ENCODE assay signal across 8 cellular contexts in genomic region chr13:77329133-77330008, GRCh38. TPM values are rescaled to one million over a fixed set of nuclear protein-coding genes. Genes with fewer than 3 reads are reported as not detected.
DNase-seq lines count a peak whose midpoint lies in the region; TF ChIP-seq lines count a peak whose summit lies in the region.

No MANE protein-coding gene starts in this region.

- H3K9me3 Mint-ChIP-seq in activated naive CD4-positive, alpha-beta T cell treated with anti-CD3 and anti-CD28 coated beads for 36 hours = no peaks in the 10 kb centered on the region

- no peak for TF ChIP-seq CTCF in HFF-Myc (IDR thresholded peaks at IDR 0.05; ENCODE audit: low read depth, low read length, missing control alignments)

- H3K27ac Mint-ChIP-seq in activated naive CD4-positive, alpha-beta T cell treated with anti-CD3 and anti-CD28 coated beads for 36 hours = peak overlapping the region; percentile 98

- DNase-seq in GM04503 (ENCODE audit: low read depth) (peak; percentile 85), HFF-Myc (ENCODE audit: extremely low read depth, low read depth) (peak; percentile 94), MV-4-11 (lab: John Stamatoyannopoulos, UW) (peak; percentile 99), SJSA1 (ENCODE audit: low read depth in 1 of 2, low spot score in 2 of 2) (peak; percentile 83 to 86), globus pallidus (ENCODE audit: low spot score) (peak; percentile 94), non-pigmented ciliary epithelial cell (ENCODE audit: low read depth) (peak; percentile 91), superior temporal gyrus (ENCODE audit: extremely low spot score) (peak; percentile 98)
- peak; percentile 96 for DNase-seq in activated naive CD4-positive, alpha-beta T cell treated with anti-CD3 and anti-CD28 coated beads for 36 hours

- intact Hi-C loops in activated naive CD4-positive, alpha-beta T cell treated with anti-CD3 and anti-CD28 coated beads for 36 hours (cut with micrococcal nuclease) = loop anchor here (1.0 to 10.0 kb wide), 10 partner anchors 16 to 2005 kb away; partner anchors contain the start of gene FBXL3

- H3K36me3 Mint-ChIP-seq in activated naive CD4-positive, alpha-beta T cell treated with anti-CD3 and anti-CD28 coated beads for 36 hours (ENCODE audit: low read depth) = peaks cover 4% of the 10 kb centered on the region

- CTCF ChIA-PET in activated naive CD4-positive, alpha-beta T cell treated with anti-CD3 and anti-CD28 coated beads for 36 hours (lab: Charles Lee) = interaction anchor here (0.5 to 1.0 kb wide), 5 partner anchors 13 to 419 kb away, joined by 3 to 12 read pairs (median 3); no protein-coding TSS in a partner anchor

- H3K27me3 ChIP-seq in SJSA1 (replicated peaks) = no peaks in the 10 kb centered on the region

- H3K4me3 ChIP-seq in HFF-Myc (replicated peaks; ENCODE audit: low read depth, low read length) (peak overlapping the region; percentile 76), SJSA1 (peak overlapping the region; percentile 55)

- H3K27me3 Mint-ChIP-seq in activated naive CD4-positive, alpha-beta T cell treated with anti-CD3 and anti-CD28 coated beads for 36 hours (ENCODE audit: low read depth) = no peaks in the 10 kb centered on the region

- no peaks in the 10 kb centered on the region for H3K9me3 ChIP-seq in SJSA1 (replicated peaks)

- peaks cover 37% of the 10 kb centered on the region for H3K4me1 Mint-ChIP-seq in activated naive CD4-positive, alpha-beta T cell treated with anti-CD3 and anti-CD28 coated beads for 36 hours (ENCODE audit: low read depth)

- peak overlapping the region; percentile 92 for H3K4me3 Mint-ChIP-seq in activated naive CD4-positive, alpha-beta T cell treated with anti-CD3 and anti-CD28 coated beads for 36 hours

- peak overlapping the region; percentile 16; the same call in 1 of the 2 replicates for H3K27ac ChIP-seq in SJSA1

- peaks cover 20% of the 10 kb centered on the region for H3K4me1 ChIP-seq in SJSA1 (replicated peaks)

- peaks cover 5% of the 10 kb centered on the region for H3K36me3 ChIP-seq in SJSA1

RNA-seq across cellular contexts. Expression of gene MYCBP2, which starts 2.5 kb away (rescaled TPM):
- total RNA-seq in SJSA1 (2014; rRNA removed; shearing (Covaris generic)) = 53.2 and 68.7 TPM in 2 replicates
- 10 to 100 TPM; 60.6 to 70.4 TPM for total RNA-seq in activated naive CD4-positive, alpha-beta T cell treated with anti-CD3 and anti-CD28 coated beads for 36 hours

Comparison
In these comparisons a context has a peak if more than half of its experiments do, and no peak if none do; other contexts are left out.
1. Peak in every context shown above with its lines: DNase-seq, H3K4me3 ChIP-seq and H3K27ac ChIP-seq.